Comparison of ENCODE assay signal across 36 cellular contexts in the genomic region with DNA sequence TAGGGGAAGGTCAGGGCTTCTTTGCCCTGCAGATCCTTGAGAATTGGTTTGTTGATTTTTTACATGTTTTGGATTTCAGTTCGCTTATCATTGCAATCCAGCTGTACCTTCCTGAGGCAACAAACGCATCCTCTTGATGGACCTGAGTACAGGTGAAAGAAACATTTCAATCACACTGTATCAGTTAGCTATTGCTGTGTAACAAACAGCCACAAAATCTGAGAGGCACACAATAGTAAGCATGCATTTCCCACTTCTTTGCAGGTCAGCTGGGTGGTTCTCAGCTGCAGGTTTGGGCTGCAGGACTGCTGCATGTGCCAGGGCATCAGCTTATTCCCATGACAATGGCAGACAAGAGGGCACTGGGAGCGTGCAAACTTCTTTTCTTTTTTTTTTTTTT.
"Had no signal": no experiment of that assay in that cellular context is flagged by ENCODE, and none has a peak within 500 bp of the region (broad histone marks: within the 10 kb centered on the region; RNA-seq: fewer than 3 reads in every experiment).

No MANE protein-coding gene starts in this region.

- H3K9me3 ChIP-seq: MG63 had no signal

- DNase-seq: Karpas-422, Kasumi-1, MG63, MM.1S, MV-4-11, NCI-H1048, NCI-H1092, NCI-H1092 treated with DMSO at 0.1 percent for 48 hours, NCI-H1105, NCI-H1105 treated with DMSO at 0.1 percent for 48 hours, NCI-H1417, NCI-H1417 treated with DMSO at 0.1 percent for 48 hours, NCI-H1436, NCI-H1436 treated with DMSO at 0.1 percent for 48 hours, NCI-H146, NCI-H1694, NCI-H1694 treated with DMSO at 0.1 percent for 48 hours, NCI-H187, NCI-H187 treated with DMSO at 0.1 percent for 48 hours, NCI-H1930, NCI-H2029, NCI-H2029 treated with DMSO at 0.1 percent for 48 hours, NCI-H2081, NCI-H2081 treated with DMSO at 0.1 percent for 48 hours, NCI-H2107, NCI-H2171, NCI-H2171 treated with DMSO at 0.1 percent for 48 hours, NCI-H2227 treated with DMSO at 0.1 percent for 48 hours, NCI-H226, NCI-H345, NCI-H446, NCI-H446 treated with DMSO at 0.1 percent for 48 hours, NCI-H510A, NCI-H510A treated with DMSO at 0.1 percent for 48 hours, NCI-H524, NCI-H524 treated with DMSO at 0.1 percent for 48 hours had no signal

- H3K4me3 ChIP-seq: MG63 had no signal

- H3K36me3 ChIP-seq: MG63 had no signal
